17 cellular contexts compared by ENCODE assay signal in the genomic region with DNA sequence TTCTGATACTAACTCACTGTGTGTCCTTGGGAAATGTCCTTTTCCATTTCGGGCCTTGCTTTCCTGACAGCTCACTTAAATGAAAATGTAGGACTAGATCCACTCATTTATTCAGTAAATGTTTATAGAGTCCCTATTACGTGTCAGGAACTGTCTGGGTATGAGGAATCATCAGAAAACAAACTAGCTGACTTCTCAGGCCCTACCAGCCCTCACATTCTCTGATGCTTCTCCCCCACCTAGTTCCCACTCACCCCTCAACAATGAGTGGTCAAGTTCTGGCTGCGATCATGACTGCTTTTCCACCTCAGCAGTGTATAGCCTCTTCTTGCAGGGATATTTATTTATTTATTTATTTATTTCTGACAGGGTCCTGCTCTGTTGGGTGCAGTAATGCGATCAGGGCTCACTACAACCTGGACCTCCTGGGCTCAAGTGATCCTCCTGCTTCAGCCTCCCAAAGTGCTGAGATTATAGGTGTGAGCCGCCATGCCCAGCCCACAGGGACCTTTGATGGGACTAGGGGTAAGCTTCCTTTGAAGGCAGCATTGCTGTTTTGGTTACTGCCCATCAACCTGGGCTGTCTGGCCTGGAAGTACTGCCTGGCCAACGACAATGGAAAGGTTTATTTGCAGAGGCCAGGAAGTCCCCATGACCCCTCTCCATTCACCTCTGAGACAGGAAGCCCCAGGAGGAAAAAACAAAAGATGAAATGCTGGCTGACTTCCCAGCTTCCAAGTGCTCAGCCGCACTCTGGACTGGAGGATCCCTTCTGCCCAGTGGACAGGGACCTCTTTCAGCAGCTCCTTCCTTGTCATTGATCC. TPM values are rescaled to one million over a fixed set of nuclear protein-coding genes. Genes with fewer than 3 reads are reported as not detected.
DNase-seq lines count a peak whose midpoint lies in the region; ATAC-seq and TF ChIP-seq lines count a peak whose summit lies in the region.
"Had no signal": no experiment of that assay in that cellular context is flagged by ENCODE, and none has a peak within 500 bp of the region (broad histone marks: within the 10 kb centered on the region; RNA-seq: fewer than 3 reads in every experiment).

No MANE protein-coding gene starts in this region.

- no peak for ATAC-seq in HCT116
- ATAC-seq in HG03439 (IDR thresholded peaks at IDR 0.05; ENCODE audit: unreplicated experiment), result no peak
- ATAC-seq: stimulated activated effector memory CD8-positive, alpha-beta T cell treated with anti-CD3 and anti-CD28 coated beads, Interleukin-12 subunit alpha, Interleukin-12 subunit beta, amount 100 ng/mL, for 72 hours had no signal

- H3K79me2 ChIP-seq in HCT116 (ENCODE audit: insufficient read depth, low read length), result no peaks in the 10 kb centered on the region
- no peaks in the 10 kb centered on the region for H3K79me2 ChIP-seq in parathyroid adenoma
- H3K79me2 ChIP-seq: hepatocyte had no signal

- no peak overlapping the region for H3K27ac ChIP-seq in HCT116 (ENCODE audit: low read depth, low read length)
- peak overlapping the region; percentile 24 for H3K27ac ChIP-seq in parathyroid adenoma
- no peak overlapping the region for H3K27ac ChIP-seq in Peyer's patch
- H3K27ac ChIP-seq: hepatocyte, testis had no signal

- H3K4me1 ChIP-seq in HCT116 (ENCODE audit: control insufficient read depth in 1 of 2, insufficient read depth in 2 of 2, low read length in 2 of 2) (peaks cover 0 to 8% of the 10 kb centered on the region in 2 experiments; a peak in 2 of 4 replicates), parathyroid adenoma (no peaks in the 10 kb centered on the region), Peyer's patch (no peaks in the 10 kb centered on the region)
- H3K4me1 ChIP-seq: BE2C, testis had no signal

- no peaks in the 10 kb centered on the region for H4K20me1 ChIP-seq in HCT116 (ENCODE audit: insufficient read depth)

- H3K4me2 ChIP-seq in HCT116 (ENCODE audit: low read length) (no peak overlapping the region), parathyroid adenoma (ENCODE audit: low read length) (no peak overlapping the region)
- H3K4me2 ChIP-seq: hepatocyte had no signal

- no peak for TF ChIP-seq CTCF in HCT116 (IDR thresholded peaks at IDR 0.05 in 2 of 3, conservative IDR thresholded peaks at IDR 0.05 in 1 of 3; ENCODE audit: borderline replicate concordance in 1 of 3, insufficient read depth in 1 of 3, low read depth in 2 of 3, low read length in 2 of 3)
- TF ChIP-seq CTCF in fibroblast of pulmonary artery (IDR thresholded peaks at IDR 0.05; ENCODE audit: low read length, missing control alignments), result no peak
- no peak for TF ChIP-seq CTCF in parathyroid adenoma (IDR thresholded peaks at IDR 0.05)
- no peak for TF ChIP-seq CTCF in Peyer's patch (IDR thresholded peaks at IDR 0.05)

- no peaks in the 10 kb centered on the region for H3K9me3 ChIP-seq in HCT116 (ENCODE audit: control insufficient read depth in 1 of 2, insufficient read depth in 1 of 2, low read depth in 1 of 2, low read length in 2 of 2)
- no peaks in the 10 kb centered on the region for H3K9me3 ChIP-seq in parathyroid adenoma (ENCODE audit: control insufficient read depth, low read length)
- H3K9me3 ChIP-seq in Peyer's patch, result no peaks in the 10 kb centered on the region
- H3K9me3 ChIP-seq: BE2C, testis had no signal

- no peaks in the 10 kb centered on the region for H3K36me3 ChIP-seq in HCT116 (ENCODE audit: control insufficient read depth in 1 of 2, insufficient read depth in 2 of 2, low read length in 2 of 2)
- H3K36me3 ChIP-seq in parathyroid adenoma (ENCODE audit: control insufficient read depth, insufficient read depth, low read length), result no peaks in the 10 kb centered on the region
- H3K36me3 ChIP-seq in Peyer's patch, result no peaks in the 10 kb centered on the region
- H3K36me3 ChIP-seq: BE2C had no signal

- RAD21 ChIA-PET in HCT116 (lab: Charles Lee; ENCODE audit: low non-redundant PET in 1 of 2, low total read pairs in 2 of 2, uncharacterized antibody in 2 of 2, unreplicated experiment in 2 of 2), result no interaction called here

- H2AFZ ChIP-seq in HCT116 (ENCODE audit: low read depth, low read length, poor library complexity, severe bottlenecking) (peak overlapping the region; percentile 7), parathyroid adenoma (no peak overlapping the region)
- H2AFZ ChIP-seq: hepatocyte had no signal

- no peak for TF ChIP-seq RAD21 in HCT116 (IDR thresholded peaks at IDR 0.05; ENCODE audit: low read depth)

- CTCF ChIA-PET in HCT116 (lab: Charles Lee), result interaction anchor here (1.0 to 1.1 kb wide), 2 partner anchors 11 to 106 kb away, joined by 4 read pairs; no protein-coding TSS in a partner anchor

- H3K9ac ChIP-seq in HCT116 (ENCODE audit: low read length) (no peak overlapping the region), parathyroid adenoma (no peak overlapping the region)

- TF ChIP-seq POLR2A in HCT116 (IDR thresholded peaks at IDR 0.05; ENCODE audit: borderline replicate concordance, extremely low read depth, insufficient read depth, insufficient read length) (no peak), Peyer's patch (IDR thresholded peaks at IDR 0.05) (no peak)

- POLR2A ChIA-PET in HCT116 (lab: Charles Lee), result no interaction called here

- H3K27me3 ChIP-seq in HCT116 (ENCODE audit: insufficient read depth, low read length) (no peaks in the 10 kb centered on the region), parathyroid adenoma (ENCODE audit: control insufficient read depth, insufficient read depth, low read length) (no peaks in the 10 kb centered on the region), Peyer's patch (no peaks in the 10 kb centered on the region)
- H3K27me3 ChIP-seq: BE2C, hepatocyte, testis had no signal

- BruUV-seq in HCT116 (replicated peaks; lab: Mats Ljungman, UMichigan), result no TSS peak

- H3K4me3 ChIP-seq in HCT116 (replicated peaks in 1 of 2; ENCODE audit: low read depth in 1 of 2, low read length in 2 of 2) (no peak overlapping the region), fibroblast of pulmonary artery (replicated peaks; ENCODE audit: low read depth, low read length) (no peak overlapping the region), parathyroid adenoma (ENCODE audit: low read depth, low read length) (no peak overlapping the region), Peyer's patch (no peak overlapping the region)
- H3K4me3 ChIP-seq: hepatocyte, testis had no signal

- intact Hi-C loops in HCT116 (cut with micrococcal nuclease), result no loop called here

- DNase-seq in HCT116 (ENCODE audit: low read depth, low spot score) (no peak), NCI-H69 (lab: John Stamatoyannopoulos, UW) (peak; percentile 73), fibroblast of pulmonary artery (ENCODE audit: low read depth) (peak; percentile 24), NCI-H1105 treated with DMSO at 0.1 percent for 48 hours (lab: John Stamatoyannopoulos, UW) (no peak), Peyer's patch (no peak)
- no peak for DNase-seq in activated CD8-positive, alpha-beta memory T cell treated with anti-CD3 and anti-CD28 coated beads, Interleukin-2, amount 50 U/mL, for 4 hours
- DNase-seq: activated naive CD8-positive, alpha-beta T cell treated with anti-CD3 and anti-CD28 coated beads, Interleukin-2, amount 10 ng/mL, durations not matched to agents 7 days and 5 days; BE2C; midbrain; NCI-H187 treated with DMSO at 0.1 percent for 48 hours; NCI-H510A treated with DMSO at 0.1 percent for 48 hours; stimulated activated CD4-positive, alpha-beta T cell treated with anti-CD3 and anti-CD28 coated beads, Interleukin-15, amount 100 ng/mL, for 24 hours; testis had no signal

- no peaks in the 10 kb centered on the region for H3K9me2 ChIP-seq in HCT116 (ENCODE audit: insufficient read depth)

TF ChIP-seq in HCT116, 20 proteins besides CTCF, POLR2A, EP300 and RAD21:
- TF ChIP-seq ZFX (IDR thresholded peaks at IDR 0.05) (no peak), CBX3 (IDR thresholded peaks at IDR 0.05; ENCODE audit: low read depth) (no peak), ZNF274 (IDR thresholded peaks at IDR 0.05; ENCODE audit: low read depth, low read length) (no peak), EZH2phosphoT487 (IDR thresholded peaks at IDR 0.05; ENCODE audit: borderline replicate concordance) (no peak), ZBTB33 (IDR thresholded peaks at IDR 0.05; ENCODE audit: extremely low read depth, insufficient replicate concordance, low read length) (no peak), SIN3A (IDR thresholded peaks at IDR 0.05; ENCODE audit: low read depth) (no peak), ELF1 (IDR thresholded peaks at IDR 0.05; ENCODE audit: borderline replicate concordance, low read depth) (no peak), TCF7L2 (IDR thresholded peaks at IDR 0.05; ENCODE audit: borderline replicate concordance, extremely low read depth, insufficient read depth, insufficient read length) (no peak), SP1 (IDR thresholded peaks at IDR 0.05; ENCODE audit: low read depth) (no peak)

RNA-seq across cellular contexts. Expression of gene POLD3, which starts 33.1 kb away (rescaled TPM):
- total RNA-seq in HCT116 (2021; ENCODE audit: unreplicated experiment), result 18.9 TPM
- polyA plus RNA-seq in HCT116 (2012), result 8.1 and 8.2 TPM in 2 replicates
- total RNA-seq in Peyer's patch, result 10 to 100 TPM; 19.8 to 55.3 (median 34.2) TPM

Comparison
In these comparisons a context has a peak if more than half of its experiments do, and no peak if none do; other contexts are left out.
1. DNase-seq: peak in NCI-H69 (single experiment) and fibroblast of pulmonary artery (single experiment); none in HCT116 (single experiment), NCI-H1105 treated with DMSO at 0.1 percent for 48 hours (single experiment), Peyer's patch (0 of 3) and activated CD8-positive, alpha-beta memory T cell treated with anti-CD3 and anti-CD28 coated beads, Interleukin-2, amount 50 U/mL, for 4 hours (single experiment).